In the genomic region with DNA sequence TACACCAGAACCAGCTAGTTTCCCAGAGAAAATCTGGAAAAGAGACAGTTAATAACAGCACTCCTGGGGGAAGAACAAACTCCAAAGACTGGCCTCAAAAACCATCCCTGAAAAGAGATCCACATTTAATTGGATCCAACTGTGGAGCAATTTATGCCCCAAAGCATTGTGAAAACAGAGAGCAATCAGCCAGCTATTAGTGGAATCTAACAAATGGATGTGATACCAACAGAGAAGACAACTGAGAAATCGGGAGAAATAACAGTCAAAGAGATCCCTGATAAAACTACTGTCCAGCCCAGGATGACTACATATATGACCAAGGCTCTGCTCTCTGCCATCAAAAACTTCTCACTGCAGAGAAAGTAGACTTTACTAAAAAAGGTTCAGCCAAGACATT, we compare ENCODE assay signal across 1 cellular context.
TF ChIP-seq lines count a peak whose summit lies in the region.

No MANE protein-coding gene starts in this region.

TF ChIP-seq in SK-N-SH treated with all-trans-retinoic acid at 6 μM for 48 hours, 23 proteins besides CTCF, POLR2A, EP300 and RAD21 (continued from another document):
- TF ChIP-seq ESRRG (CRISPR knock-in tag; IDR thresholded peaks at IDR 0.05) = no peak
- TF ChIP-seq SNAI2 (CRISPR knock-in tag; IDR thresholded peaks at IDR 0.05) = no peak
- no peak for TF ChIP-seq RARB (CRISPR knock-in tag; IDR thresholded peaks at IDR 0.05)
